20 cellular contexts compared by ENCODE assay signal in genomic region chr12:88248606-88249005, GRCh38.
"Had no signal": no experiment of that assay in that cellular context is flagged by ENCODE, and none has a peak within 500 bp of the region (broad histone marks: within the 10 kb centered on the region; RNA-seq: fewer than 3 reads in every experiment).

No MANE protein-coding gene starts in this region.

- H3K36me3 ChIP-seq: heart left ventricle, right atrium auricular region, sigmoid colon, stomach, thoracic aorta had no signal

- DNase-seq: cortex of kidney; dorsolateral prefrontal cortex; effector CD8-positive, alpha-beta T cell; heart left ventricle; hippocampal formation; mammary epithelial cell; mucosa of descending colon; naive thymus-derived CD8-positive, alpha-beta T cell; posterior cingulate gyrus; sigmoid colon; small intestine; stimulated activated CD4-positive, alpha-beta T cell treated with anti-CD3 and anti-CD28 coated beads, Interleukin-12 subunit alpha, Interleukin-12 subunit beta, amount 100 ng/mL, for 4 hours; stimulated activated naive CD4-positive, alpha-beta T cell; stomach; substantia nigra; trophoblast cell had no signal

- H3K4me3 ChIP-seq: dorsolateral prefrontal cortex, heart left ventricle, mucosa of descending colon, right atrium auricular region, sigmoid colon, stomach, thoracic aorta had no signal

- H3K27me3 ChIP-seq: dorsolateral prefrontal cortex, heart left ventricle, right atrium auricular region, sigmoid colon, stomach had no signal

- H3K27ac ChIP-seq: dorsolateral prefrontal cortex, heart left ventricle, right atrium auricular region, sigmoid colon, stomach, thoracic aorta had no signal

- H3K4me1 ChIP-seq: right atrium auricular region had no signal

- ATAC-seq: esophagus mucosa; heart left ventricle; left lobe of liver; mucosa of descending colon; naive thymus-derived CD8-positive, alpha-beta T cell had no signal
